ENCODE assay signal across 8 cellular contexts in the genomic region with DNA sequence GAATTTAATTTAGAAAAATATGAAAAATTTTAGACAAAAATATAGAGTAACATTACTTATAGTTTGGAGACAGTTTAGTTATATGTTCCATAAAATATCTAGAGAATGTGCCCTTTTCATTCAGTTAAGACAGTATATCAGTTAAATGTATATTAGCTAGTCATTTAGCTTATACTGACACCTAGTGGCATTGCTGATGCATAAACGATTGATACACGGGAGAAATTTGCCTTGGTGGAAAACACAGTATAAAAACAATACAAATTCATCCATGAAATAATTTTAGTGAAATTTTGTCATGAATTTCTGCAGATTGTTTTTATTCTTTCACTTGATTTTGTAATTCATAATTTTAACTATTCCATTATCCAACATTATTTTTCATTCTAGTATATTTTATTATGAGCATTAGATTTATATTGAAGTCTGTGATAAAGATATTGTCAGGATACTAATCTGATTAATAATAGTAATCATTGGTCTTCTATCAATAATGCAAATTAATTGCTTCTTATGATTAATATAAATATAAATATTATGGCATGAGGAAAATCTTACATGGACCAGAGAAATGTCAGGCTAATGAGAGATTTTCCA.
DNase-seq lines count a peak whose midpoint lies in the region; ATAC-seq lines count a peak whose summit lies in the region.

No MANE protein-coding gene starts in this region.

- H3K4me3 Mint-ChIP-seq in activated naive CD4-positive, alpha-beta T cell treated with anti-CD3 and anti-CD28 coated beads for 36 hours: no peak overlapping the region

- intact Hi-C loops in activated naive CD4-positive, alpha-beta T cell treated with anti-CD3 and anti-CD28 coated beads for 36 hours (cut with micrococcal nuclease): loop anchor here (1.0 kb wide), 2 partner anchors 555 to 599 kb away; no protein-coding TSS in a partner anchor

- CTCF ChIA-PET in activated naive CD4-positive, alpha-beta T cell treated with anti-CD3 and anti-CD28 coated beads for 36 hours (lab: Charles Lee): interaction anchor here (0.6 to 1.3 kb wide), 6 partner anchors 316 to 959 kb away, joined by 3 to 18 read pairs (median 4); no protein-coding TSS in a partner anchor

- no peaks in the 10 kb centered on the region for H3K4me1 Mint-ChIP-seq in activated naive CD4-positive, alpha-beta T cell treated with anti-CD3 and anti-CD28 coated beads for 36 hours (ENCODE audit: low read depth)

- no peaks in the 10 kb centered on the region for H3K9me3 Mint-ChIP-seq in activated naive CD4-positive, alpha-beta T cell treated with anti-CD3 and anti-CD28 coated beads for 36 hours

- peak; percentile 80 for ATAC-seq in GM18498 (IDR thresholded peaks at IDR 0.05; ENCODE audit: unreplicated experiment)
- peak; percentile 80 for ATAC-seq in HG02981 (IDR thresholded peaks at IDR 0.05; ENCODE audit: unreplicated experiment)

- H3K36me3 Mint-ChIP-seq in activated naive CD4-positive, alpha-beta T cell treated with anti-CD3 and anti-CD28 coated beads for 36 hours (ENCODE audit: low read depth): no peaks in the 10 kb centered on the region

- H3K27ac Mint-ChIP-seq in activated naive CD4-positive, alpha-beta T cell treated with anti-CD3 and anti-CD28 coated beads for 36 hours: no peak overlapping the region

- H3K27me3 Mint-ChIP-seq in activated naive CD4-positive, alpha-beta T cell treated with anti-CD3 and anti-CD28 coated beads for 36 hours (ENCODE audit: low read depth): peaks cover 2% of the 10 kb centered on the region

- peak; percentile 21 for DNase-seq in AG08395 (ENCODE audit: low spot score)
- DNase-seq in NCI-H2029 treated with DMSO at 0.1 percent for 48 hours (lab: John Stamatoyannopoulos, UW): peak; percentile 64
- peak; percentile 55 for DNase-seq in astrocyte of the hippocampus (ENCODE audit: low read depth, low spot score)
- DNase-seq in left kidney (ENCODE audit: low read depth, low spot score): peak; percentile 61
- DNase-seq in activated CD4-positive, alpha-beta T cell treated with anti-CD3 and anti-CD28 coated beads, Interleukin-2, amount 50 U/mL, for 48 hours: no peak
- DNase-seq in activated naive CD4-positive, alpha-beta T cell treated with anti-CD3 and anti-CD28 coated beads for 36 hours: no peak

Comparison
In these comparisons a context has a peak if more than half of its experiments do, and no peak if none do; other contexts are left out.
1. DNase-seq: peak in AG08395 (single experiment), NCI-H2029 treated with DMSO at 0.1 percent for 48 hours (single experiment), astrocyte of the hippocampus (single experiment) and left kidney (single experiment); none in activated CD4-positive, alpha-beta T cell treated with anti-CD3 and anti-CD28 coated beads, Interleukin-2, amount 50 U/mL, for 48 hours (0 of 2) and activated naive CD4-positive, alpha-beta T cell treated with anti-CD3 and anti-CD28 coated beads for 36 hours (single experiment).